ENCODE assay signal across 15 cellular contexts in genomic region chr5:570886-571285, GRCh38. TPM values are rescaled to one million over a fixed set of nuclear protein-coding genes. Genes with fewer than 3 reads are reported as not detected.
DNase-seq lines count a peak whose midpoint lies in the region; TF ChIP-seq lines count a peak whose summit lies in the region.
"Had no signal": no experiment of that assay in that cellular context is flagged by ENCODE, and none has a peak within 500 bp of the region (broad histone marks: within the 10 kb centered on the region; RNA-seq: fewer than 3 reads in every experiment).

No MANE protein-coding gene starts in this region.

- H2BK12ac ChIP-seq in mesenchymal stem cell (ENCODE audit: low read length in 2 of 2), result no peak overlapping the region

- H3K4me2 ChIP-seq in mesenchymal stem cell (ENCODE audit: low read length, poor library complexity, severe bottlenecking), result no peak overlapping the region

- H3K14ac ChIP-seq in mesenchymal stem cell (ENCODE audit: low read length in 2 of 2), result no peak overlapping the region

- no peak overlapping the region for H3K23ac ChIP-seq in mesenchymal stem cell (ENCODE audit: low read length in 2 of 2)

- H3K27me3 ChIP-seq in mesenchymal stem cell (ENCODE audit: control insufficient read depth in 1 of 2, insufficient read depth in 1 of 2, low read length in 2 of 2), result peaks cover 43 to 86% of the 10 kb centered on the region in 2 experiments
- peaks cover 5 to 66% (median 19%) of the 10 kb centered on the region in 3 donors for H3K27me3 ChIP-seq in sigmoid colon

- CTCF ChIA-PET in HEK293 (lab: Yijun Ruan, JAX), result interaction anchor here (0.6 to 0.7 kb wide), 2 partner anchors 87 to 269 kb away, joined by 3 to 5 read pairs; no protein-coding TSS in a partner anchor

- no peaks in the 10 kb centered on the region for H3K9me3 ChIP-seq in HEK293 (ENCODE audit: control insufficient read depth, insufficient read depth, low read depth, low read length)
- H3K9me3 ChIP-seq in mesenchymal stem cell (ENCODE audit: control insufficient read depth, low read length), result peaks cover 16% of the 10 kb centered on the region
- H3K9me3 ChIP-seq in sigmoid colon, result peaks cover 0 to 6% (median 2%) of the 10 kb centered on the region in 4 donors

- no peak overlapping the region for H2BK120ac ChIP-seq in mesenchymal stem cell (ENCODE audit: low read depth, low read length)

- peak; percentile 75 for DNase-seq in chondrocyte (ENCODE audit: low spot score)
- no peak for DNase-seq in mesenchymal stem cell
- peak; percentile 33 for DNase-seq in sigmoid colon
- DNase-seq in DMS114 treated with DMSO at 0.1 percent for 48 hours (lab: John Stamatoyannopoulos, UW; ENCODE audit: unreplicated experiment), result no peak
- no peak for DNase-seq in NCI-H226
- DNase-seq in iPS-NIHi11 (ENCODE audit: low spot score), result no peak
- DNase-seq: CD4-positive, alpha-beta memory T cell; COR-L47; DMS53; GF-D8; GOT3; H9 had no signal

- H3K4me3 Mint-ChIP-seq in chondrocyte (ENCODE audit: unreplicated experiment), result no peak overlapping the region
- H3K4me3 Mint-ChIP-seq: B cell; CD4-positive, alpha-beta memory T cell; H9 had no signal

- H3K4me1 Mint-ChIP-seq in chondrocyte (ENCODE audit: low read depth), result peaks cover 4% of the 10 kb centered on the region
- H3K4me1 Mint-ChIP-seq: CD4-positive, alpha-beta memory T cell had no signal

- H3K79me1 ChIP-seq in mesenchymal stem cell (replicated peaks; ENCODE audit: low read length, poor library complexity, severe bottlenecking), result no peaks in the 10 kb centered on the region

- H2AK5ac ChIP-seq in mesenchymal stem cell (ENCODE audit: low read length, severe bottlenecking), result no peak overlapping the region

- H3K36me3 Mint-ChIP-seq in chondrocyte (ENCODE audit: low read depth), result peaks cover 10% of the 10 kb centered on the region

- no peak overlapping the region for H2BK5ac ChIP-seq in mesenchymal stem cell (ENCODE audit: low read depth, low read length, poor library complexity, severe bottlenecking)

- no peaks in the 10 kb centered on the region for H3K36me3 ChIP-seq in HEK293 (ENCODE audit: control insufficient read depth in 2 of 2, insufficient read depth in 1 of 2, low read length in 2 of 2)
- H3K36me3 ChIP-seq in mesenchymal stem cell (ENCODE audit: control insufficient read depth in 1 of 2, insufficient read depth in 2 of 2, low read depth in 1 of 2, low read length in 2 of 2), result peaks cover 0 to 2% of the 10 kb centered on the region in 2 experiments
- H3K36me3 ChIP-seq in sigmoid colon, result no peaks in the 10 kb centered on the region

- no peak overlapping the region for H3K27ac ChIP-seq in HEK293 (ENCODE audit: extremely low read depth, low read depth, low read length)
- no peak overlapping the region for H3K27ac ChIP-seq in mesenchymal stem cell (ENCODE audit: low read length, poor library complexity, severe bottlenecking)
- no peak overlapping the region for H3K27ac ChIP-seq in sigmoid colon
- H3K27ac ChIP-seq: C4-2B had no signal

- intact Hi-C loops in sigmoid colon (cut with DNase I), result no loop called here

- peaks cover 21% of the 10 kb centered on the region for H3K9me3 Mint-ChIP-seq in chondrocyte (ENCODE audit: low read depth)

- TF ChIP-seq POLR2A in sigmoid colon (IDR thresholded peaks at IDR 0.05), result no peak

- no peak overlapping the region for H2BK15ac ChIP-seq in mesenchymal stem cell (ENCODE audit: low read depth, poor library complexity, severe bottlenecking)

- POLR2A ChIA-PET in HEK293 (lab: Yijun Ruan, JAX), result no interaction called here

- H3K4ac ChIP-seq in mesenchymal stem cell (ENCODE audit: low read depth in 1 of 2, low read length in 2 of 2), result no peak overlapping the region

- TF ChIP-seq CTCF in HEK293 (tag by site-specific recombination; IDR thresholded peaks at IDR 0.05) (no peak), chondrocyte (IDR thresholded peaks at IDR 0.05) (no peak), sigmoid colon (IDR thresholded peaks at IDR 0.05) (no peak)

- WGBS in mesenchymal stem cell, result 86% methylated on average over 8 of the region's 8 CpGs
- WGBS in sigmoid colon, 2 donors, result 88% methylated on average over 8 of the region's 8 CpGs

- no peak overlapping the region for H3K18ac ChIP-seq in mesenchymal stem cell (ENCODE audit: low read depth in 1 of 2, low read length in 2 of 2)

- H3K4me3 ChIP-seq in HEK293 (ENCODE audit: low read depth, low read length) (no peak overlapping the region), mesenchymal stem cell (ENCODE audit: insufficient read depth in 1 of 2, low read depth in 1 of 2, low read length in 2 of 2) (no peak overlapping the region), sigmoid colon (no peak overlapping the region)

- no peak for TF ChIP-seq EP300 in sigmoid colon (IDR thresholded peaks at IDR 0.05)

- no peak overlapping the region for H3K9ac ChIP-seq in mesenchymal stem cell (ENCODE audit: low read length)

- H4K8ac ChIP-seq in mesenchymal stem cell (ENCODE audit: low read length), result no peak overlapping the region

- H3K27ac Mint-ChIP-seq in chondrocyte (ENCODE audit: unreplicated experiment), result no peak overlapping the region
- H3K27ac Mint-ChIP-seq: B cell; CD4-positive, alpha-beta memory T cell; H9 had no signal

- peak overlapping the region; percentile 39 for H4K91ac ChIP-seq in mesenchymal stem cell (ENCODE audit: low read length)

- H3K27me3 Mint-ChIP-seq in chondrocyte (ENCODE audit: low read depth), result peaks cover 27% of the 10 kb centered on the region

- H2AFZ ChIP-seq in mesenchymal stem cell (ENCODE audit: low read depth, low read length), result no peak overlapping the region

- no peaks in the 10 kb centered on the region for H3K4me1 ChIP-seq in HEK293 (ENCODE audit: control insufficient read depth, insufficient read depth, low read length)
- peaks cover under 1% of the 10 kb centered on the region for H3K4me1 ChIP-seq in mesenchymal stem cell (ENCODE audit: control insufficient read depth, insufficient read depth, low read depth, low read length)
- no peaks in the 10 kb centered on the region for H3K4me1 ChIP-seq in sigmoid colon

TF ChIP-seq in HEK293, 187 proteins besides CTCF, POLR2A, EP300 and RAD21:
- TF ChIP-seq ZIC2 (tag by site-specific recombination; IDR thresholded peaks at IDR 0.05) (0 out of 2 replicates have a peak, but pooled peaks have one; percentile 12), ZNF776 (tag by site-specific recombination; IDR thresholded peaks at IDR 0.05; ENCODE audit: borderline replicate concordance) (no peak)

RNA-seq across cellular contexts. Expression of gene CEP72, which starts 41.3 kb away (rescaled TPM):
- total RNA-seq in chondrocyte (2.7 to 4.5 TPM (median 3.3 TPM) in 3 replicates), sigmoid colon (1 to 10 TPM in 2 of 4 donors, under 1 TPM in 2; 0.36 to 5.0 (median 1.4) TPM)
- polyA plus RNA-seq in mesenchymal stem cell (2013, experiment 1 of 2), result 0.48 TPM
- polyA plus RNA-seq in mesenchymal stem cell (2013, experiment 2 of 2), result 0.42 TPM
- 1 to 10 TPM in 2 of 3 donors, under 1 TPM in 1; 0.60 to 7.1 (median 1.6) TPM for polyA plus RNA-seq in sigmoid colon

RNA-seq across cellular contexts. Expression of gene SLC9A3, which starts 46.6 kb away (rescaled TPM):
- total RNA-seq in chondrocyte (0.95 to 1.4 TPM (median 1.1 TPM) in 3 replicates), sigmoid colon (1 to 10 TPM in 3 of 4 donors, under 1 TPM in 1; 0.83 to 2.5 (median 2.4) TPM)
- polyA plus RNA-seq in mesenchymal stem cell (2013, experiment 1 of 2), result 1.1 TPM
- polyA plus RNA-seq in mesenchymal stem cell (2013, experiment 2 of 2), result 1.1 TPM
- polyA plus RNA-seq in sigmoid colon, result 10 to 100 TPM; 12.0 to 51.3 (median 19.9) TPM

Comparison
In these comparisons a context has a peak if more than half of its experiments do, and no peak if none do; other contexts are left out.
1. DNase-seq: peak in chondrocyte (single experiment) and sigmoid colon (single experiment); none in mesenchymal stem cell (single experiment), DMS114 treated with DMSO at 0.1 percent for 48 hours (single experiment), NCI-H226 (single experiment) and iPS-NIHi11 (single experiment).